ENCODE assay signal across 8 cellular contexts in genomic region chr19:1490311-1491113, GRCh38. TPM values are rescaled to one million over a fixed set of nuclear protein-coding genes. Genes with fewer than 3 reads are reported as not detected.
DNase-seq lines count a peak whose midpoint lies in the region; ATAC-seq and TF ChIP-seq lines count a peak whose summit lies in the region.

TSS of gene PCSK4 (minus strand) at chr19:1490350. CDS start at chr19:1490346, 4 bp downstream.

- H3K4me2 ChIP-seq in SU-DHL-6 (ENCODE audit: low read depth, low read length, poor library complexity, severe bottlenecking) = peak within 1 kb of the TSS; percentile 71

- ATAC-seq in HG02678 (IDR thresholded peaks at IDR 0.05; ENCODE audit: unreplicated experiment) = peak; percentile 84
- ATAC-seq in activated naive CD8-positive, alpha-beta T cell treated with anti-CD3 and anti-CD28 coated beads, Interleukin-2, amount 50 U/mL, for 24 hours = peak; percentile 94
- ATAC-seq in Right ventricle myocardium superior (ENCODE audit: poor library complexity) = peak; percentile 94

- H3K9me3 ChIP-seq in SU-DHL-6 (ENCODE audit: insufficient read depth, low read length) = no peaks in the 10 kb centered on the region
- no peaks in the 10 kb centered on the region for H3K9me3 ChIP-seq in ovary
- no peaks in the 10 kb centered on the region for H3K9me3 ChIP-seq in thyroid gland

- H4K20me1 ChIP-seq in SU-DHL-6 (ENCODE audit: low read depth, low read length) = no peaks in the 10 kb centered on the region

- DNase-seq in GM06990 (ENCODE audit: extremely low read depth, insufficient read length) (peak; percentile 97), NCI-H128 (lab: John Stamatoyannopoulos, UW; ENCODE audit: unreplicated experiment) (peak; percentile 94), Right ventricle myocardium superior (peak; percentile 99), ovary (peak; percentile 99 to 100 (median 99)), thyroid gland (peak; percentile 98 to 99)
- DNase-seq in activated naive CD8-positive, alpha-beta T cell treated with anti-CD3 and anti-CD28 coated beads, Interleukin-2, amount 50 U/mL, for 24 hours = peak; percentile 96

- peak within 1 kb of the TSS; percentile 84 for H3K4me3 Mint-ChIP-seq in activated naive CD8-positive, alpha-beta T cell treated with anti-CD3 and anti-CD28 coated beads, Interleukin-2, amount 50 U/mL, for 24 hours

- no peak for TF ChIP-seq POLR2A in ovary (IDR thresholded peaks at IDR 0.05)
- TF ChIP-seq POLR2A in thyroid gland (IDR thresholded peaks at IDR 0.05) = peak in 1 of 2 donors; percentile 39

- H3K27ac ChIP-seq in SU-DHL-6 (ENCODE audit: low read depth, low read length) = no peak within 1 kb of the TSS
- H3K27ac ChIP-seq in ovary = peak within 1 kb of the TSS; percentile 44 to 63
- peak within 1 kb of the TSS in 2 of 3 donors; percentile 2 to 26 for H3K27ac ChIP-seq in thyroid gland

- no peaks in the 10 kb centered on the region for H3K9me2 ChIP-seq in SU-DHL-6 (replicated peaks; ENCODE audit: insufficient read depth, low read length)

- no peak for TF ChIP-seq EP300 in ovary (IDR thresholded peaks at IDR 0.05)

- H3K9me3 Mint-ChIP-seq in activated naive CD8-positive, alpha-beta T cell treated with anti-CD3 and anti-CD28 coated beads, Interleukin-2, amount 50 U/mL, for 24 hours = no peaks in the 10 kb centered on the region

- TF ChIP-seq CTCF in GM06990 (IDR thresholded peaks at IDR 0.05; ENCODE audit: insufficient read depth, low read length, poor library complexity, severe bottlenecking) (no peak), SU-DHL-6 (IDR thresholded peaks at IDR 0.05; ENCODE audit: insufficient read depth, low read length, poor library complexity, severe bottlenecking) (no peak), ovary (IDR thresholded peaks at IDR 0.05) (peak in 1 of 3 donors; percentile 10), thyroid gland (IDR thresholded peaks at IDR 0.05) (no peak)

- H3K36me3 Mint-ChIP-seq in activated naive CD8-positive, alpha-beta T cell treated with anti-CD3 and anti-CD28 coated beads, Interleukin-2, amount 50 U/mL, for 24 hours (ENCODE audit: low read depth) = no peaks in the 10 kb centered on the region

- intact Hi-C loops in Right ventricle myocardium superior (cut with DNase I) = no loop called here
- intact Hi-C loops in ovary (cut with DNase I) = no loop called here
- intact Hi-C loops in thyroid gland (cut with DNase I) = no loop called here

- peak within 1 kb of the TSS; percentile 75 for H2AFZ ChIP-seq in SU-DHL-6 (ENCODE audit: low read depth, low read length, severe bottlenecking)

- H3F3A ChIP-seq in SU-DHL-6 (ENCODE audit: insufficient read depth) = no peaks in the 10 kb centered on the region

- no peaks in the 10 kb centered on the region; the same call in 1 of the 2 replicates for H3K27me3 ChIP-seq in GM06990 (replicated peaks; ENCODE audit: control insufficient read depth, insufficient read depth, low read length)
- H3K27me3 ChIP-seq in SU-DHL-6 (ENCODE audit: low read length) = no peaks in the 10 kb centered on the region
- H3K27me3 ChIP-seq in ovary = no peaks in the 10 kb centered on the region
- H3K27me3 ChIP-seq in thyroid gland = no peaks in the 10 kb centered on the region

- peaks cover 6% of the 10 kb centered on the region for H3K27me3 Mint-ChIP-seq in activated naive CD8-positive, alpha-beta T cell treated with anti-CD3 and anti-CD28 coated beads, Interleukin-2, amount 50 U/mL, for 24 hours

- WGBS in ovary, 3 donors = 0 to 1% (median 1%) methylated on average over 66 to 74 of the region's 74 CpGs
- WGBS in thyroid gland, 2 donors = 1% methylated on average over 44 to 52 of the region's 74 CpGs

- H3K4me1 ChIP-seq in ovary (ENCODE audit: insufficient read depth) = peaks cover 21% of the 10 kb centered on the region
- H3K4me1 ChIP-seq in thyroid gland = peaks cover 12 to 14% of the 10 kb centered on the region in 2 donors

- H3K4me1 Mint-ChIP-seq in activated naive CD8-positive, alpha-beta T cell treated with anti-CD3 and anti-CD28 coated beads, Interleukin-2, amount 50 U/mL, for 24 hours = peaks cover 12% of the 10 kb centered on the region

- no peaks in the 10 kb centered on the region for H3K79me2 ChIP-seq in SU-DHL-6 (ENCODE audit: insufficient read depth, low read length)

- H3K4me3 ChIP-seq in GM06990 (replicated peaks; ENCODE audit: low read depth, low read length) = peak within 1 kb of the TSS; percentile 60
- peak within 1 kb of the TSS; percentile 53 for H3K4me3 ChIP-seq in SU-DHL-6 (ENCODE audit: insufficient read depth, low read length, poor library complexity, severe bottlenecking)
- peak within 1 kb of the TSS; percentile 60 for H3K4me3 ChIP-seq in ovary
- H3K4me3 ChIP-seq in thyroid gland (replicated peaks in 1 of 3) = peak within 1 kb of the TSS in 2 of 3 donors; percentile 42 to 47

- H3K9ac ChIP-seq in SU-DHL-6 (ENCODE audit: low read length) = peak within 1 kb of the TSS; percentile 46; the same call in 1 of the 2 replicates

- H3K36me3 ChIP-seq in GM06990 (ENCODE audit: control insufficient read depth, insufficient read depth, low read length) (no peaks in the 10 kb centered on the region), SU-DHL-6 (ENCODE audit: low read length) (no peaks in the 10 kb centered on the region), ovary (no peaks in the 10 kb centered on the region), thyroid gland (no peaks in the 10 kb centered on the region)

- peak within 1 kb of the TSS; percentile 94 for H3K27ac Mint-ChIP-seq in activated naive CD8-positive, alpha-beta T cell treated with anti-CD3 and anti-CD28 coated beads, Interleukin-2, amount 50 U/mL, for 24 hours

RNA-seq across cellular contexts. Expression of gene PCSK4, which starts in this region (rescaled TPM):
- total RNA-seq in Right ventricle myocardium superior (1.4 TPM), ovary (1 to 10 TPM in 6 of 7 donors, under 1 TPM in 1; 0.83 to 9.4 (median 1.9) TPM), thyroid gland (10 to 100 TPM in 1 of 4 donors, 1 to 10 TPM in 3; 2.8 to 10.4 (median 6.3) TPM)
- polyA plus RNA-seq in ovary = 1 to 10 TPM in 1 of 2 donors, not detected in 1; 2.9 TPM
